In the genomic region with DNA sequence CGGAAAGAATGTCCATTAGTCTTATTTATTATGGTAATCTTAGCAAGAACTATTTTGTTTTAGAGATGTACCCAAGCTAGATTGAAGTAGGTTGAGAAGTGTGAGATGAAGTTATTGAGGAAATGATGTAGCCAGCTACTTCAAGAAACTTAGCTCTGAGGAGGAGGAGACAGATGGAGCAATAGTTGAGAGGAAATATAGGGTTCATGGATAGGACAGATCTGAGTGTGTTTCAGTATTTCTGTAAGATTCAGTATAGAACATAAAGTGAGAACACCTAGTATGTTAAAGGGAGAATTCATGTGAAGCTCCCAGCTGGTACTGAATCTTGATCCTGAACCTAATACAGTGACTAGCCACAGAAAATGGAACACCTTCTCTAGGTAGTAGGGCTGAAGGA, we compare ENCODE assay signal across 18 cellular contexts.
"Had no signal": no experiment of that assay in that cellular context is flagged by ENCODE, and none has a peak within 500 bp of the region (broad histone marks: within the 10 kb centered on the region; RNA-seq: fewer than 3 reads in every experiment).

No MANE protein-coding gene starts in this region.

- H3K4me3 ChIP-seq: dorsolateral prefrontal cortex, heart right ventricle, psoas muscle, sigmoid colon had no signal

- H3K27ac Mint-ChIP-seq: activated B cell treated with CpG ODN at 0.5 μM for 24 hours; activated CD4-positive, alpha-beta T cell treated with anti-CD3 and anti-CD28 coated beads, Interleukin-2, amount 10 ng/mL, durations not matched to agents 7 days and 5 days; activated CD8-positive, alpha-beta memory T cell treated with anti-CD3 and anti-CD28 coated beads, Interleukin-2, amount 10 ng/mL, durations not matched to agents 7 days and 5 days; activated T-cell treated with anti-CD3 and anti-CD28 coated beads, Interleukin-2, amount 50 U/mL, for 24 hours; nephron; stimulated activated naive CD8-positive, alpha-beta T cell treated with anti-CD3 and anti-CD28 coated beads, Interleukin-15, Interleukin-2, amounts not matched to agents 100 ng/mL and 50 ng/mL, for 24 hours had no signal

- H3K4me3 Mint-ChIP-seq: activated B cell treated with CpG ODN at 0.5 μM for 24 hours; activated CD4-positive, alpha-beta T cell treated with anti-CD3 and anti-CD28 coated beads, Interleukin-2, amount 10 ng/mL, durations not matched to agents 7 days and 5 days; activated CD8-positive, alpha-beta memory T cell treated with anti-CD3 and anti-CD28 coated beads, Interleukin-2, amount 10 ng/mL, durations not matched to agents 7 days and 5 days; activated T-cell treated with anti-CD3 and anti-CD28 coated beads, Interleukin-2, amount 50 U/mL, for 24 hours; nephron; stimulated activated naive CD8-positive, alpha-beta T cell treated with anti-CD3 and anti-CD28 coated beads, Interleukin-15, Interleukin-2, amounts not matched to agents 100 ng/mL and 50 ng/mL, for 24 hours had no signal

- DNase-seq: activated B cell treated with CpG ODN at 0.5 μM for 24 hours; activated CD4-positive, alpha-beta T cell treated with anti-CD3 and anti-CD28 coated beads, Interleukin-2, amount 10 ng/mL, durations not matched to agents 7 days and 5 days; activated CD8-positive, alpha-beta memory T cell treated with anti-CD3 and anti-CD28 coated beads, Interleukin-2, amount 10 ng/mL, durations not matched to agents 7 days and 5 days; activated effector memory CD4-positive, alpha-beta T cell treated with anti-CD3 and anti-CD28 coated beads, Interleukin-2, amount 50 U/mL, for 16 hours; activated T-cell treated with anti-CD3 and anti-CD28 coated beads, Interleukin-2, amount 50 U/mL, for 24 hours; brain microvascular endothelial cell; cerebellar nuclear complex; dorsolateral prefrontal cortex; islet precursor cell; mesendoderm; psoas muscle; sigmoid colon; stimulated activated CD4-positive, alpha-beta T cell treated with anti-CD3 and anti-CD28 coated beads, Interleukin-2, amount 100 ng/mL, for 48 hours had no signal

- FAIRE-seq: endometrium, TTC549 had no signal

- H3K36me3 ChIP-seq: brain microvascular endothelial cell had no signal

- H3K9me3 Mint-ChIP-seq: activated B cell treated with CpG ODN at 0.5 μM for 24 hours; activated CD4-positive, alpha-beta T cell treated with anti-CD3 and anti-CD28 coated beads, Interleukin-2, amount 10 ng/mL, durations not matched to agents 7 days and 5 days; activated T-cell treated with anti-CD3 and anti-CD28 coated beads, Interleukin-2, amount 50 U/mL, for 24 hours; nephron; stimulated activated naive CD8-positive, alpha-beta T cell treated with anti-CD3 and anti-CD28 coated beads, Interleukin-15, Interleukin-2, amounts not matched to agents 100 ng/mL and 50 ng/mL, for 24 hours had no signal

- H3K27me3 ChIP-seq: brain microvascular endothelial cell, dorsolateral prefrontal cortex, heart right ventricle, sigmoid colon had no signal

- H3K27me3 Mint-ChIP-seq: activated B cell treated with CpG ODN at 0.5 μM for 24 hours; activated CD4-positive, alpha-beta T cell treated with anti-CD3 and anti-CD28 coated beads, Interleukin-2, amount 10 ng/mL, durations not matched to agents 7 days and 5 days; activated CD8-positive, alpha-beta memory T cell treated with anti-CD3 and anti-CD28 coated beads, Interleukin-2, amount 10 ng/mL, durations not matched to agents 7 days and 5 days; activated T-cell treated with anti-CD3 and anti-CD28 coated beads, Interleukin-2, amount 50 U/mL, for 24 hours; stimulated activated naive CD8-positive, alpha-beta T cell treated with anti-CD3 and anti-CD28 coated beads, Interleukin-15, Interleukin-2, amounts not matched to agents 100 ng/mL and 50 ng/mL, for 24 hours had no signal

- H3K27ac ChIP-seq: brain microvascular endothelial cell, psoas muscle, sigmoid colon had no signal

- H3K9me3 ChIP-seq: heart right ventricle, psoas muscle, sigmoid colon had no signal
